ENCODE assay signal across 8 cellular contexts in genomic region chr1:210584439-210585113, GRCh38.
DNase-seq lines count a peak whose midpoint lies in the region; ATAC-seq and TF ChIP-seq lines count a peak whose summit lies in the region.

No MANE protein-coding gene starts in this region.

- intact Hi-C loops in heart left ventricle (cut with DNase I): loop anchor here (1.0 to 10.0 kb wide), 11 partner anchors 130 to 553 kb away; partner anchors contain the start of gene KCNH1 (in 9 of the 10)

- H3F3A ChIP-seq in SU-DHL-6 (ENCODE audit: insufficient read depth): no peaks in the 10 kb centered on the region

- no peak overlapping the region for H3K27ac ChIP-seq in SU-DHL-6 (ENCODE audit: low read depth, low read length)
- H3K27ac ChIP-seq in heart left ventricle: no peak overlapping the region

- ATAC-seq in HG02623 (IDR thresholded peaks at IDR 0.05; ENCODE audit: unreplicated experiment) (peak; percentile 76), heart left ventricle (peak in 3 of 4 donors; percentile 84 to 91 (median 91)), GM18517 (IDR thresholded peaks at IDR 0.05; ENCODE audit: unreplicated experiment) (no peak)

- H3K36me3 ChIP-seq in SU-DHL-6 (ENCODE audit: low read length) (no peaks in the 10 kb centered on the region), heart left ventricle (no peaks in the 10 kb centered on the region)

- H3K9me3 ChIP-seq in SU-DHL-6 (ENCODE audit: insufficient read depth, low read length) (no peaks in the 10 kb centered on the region), heart left ventricle (no peaks in the 10 kb centered on the region)

- H3K4me3 ChIP-seq in SU-DHL-6 (ENCODE audit: insufficient read depth, low read length, poor library complexity, severe bottlenecking) (no peak overlapping the region), heart left ventricle (no peak overlapping the region)

- WGBS in heart left ventricle, 4 donors: 20 to 24% (median 22%) methylated on average over 3 of the region's 3 CpGs

- H3K4me2 ChIP-seq in SU-DHL-6 (ENCODE audit: low read depth, low read length, poor library complexity, severe bottlenecking): no peak overlapping the region

- H2AFZ ChIP-seq in SU-DHL-6 (ENCODE audit: low read depth, low read length, severe bottlenecking): no peak overlapping the region

- TF ChIP-seq CTCF in GM10266 (IDR thresholded peaks at IDR 0.05; ENCODE audit: control insufficient read depth, insufficient read depth, low read depth, missing control alignments) (peak; percentile 77), SU-DHL-6 (IDR thresholded peaks at IDR 0.05; ENCODE audit: insufficient read depth, low read length, poor library complexity, severe bottlenecking) (peak; percentile 43), heart left ventricle (IDR thresholded peaks at IDR 0.05) (peak; percentile 50 to 69 (median 60))

- no peaks in the 10 kb centered on the region for H3K9me2 ChIP-seq in SU-DHL-6 (replicated peaks; ENCODE audit: insufficient read depth, low read length)

- no peak overlapping the region for H3K9ac ChIP-seq in SU-DHL-6 (ENCODE audit: low read length)

- DNase-seq in GM10266 (ENCODE audit: extremely low spot score) (peak; percentile 65), NCI-H1417 (lab: John Stamatoyannopoulos, UW) (peak; percentile 89 to 97 (median 92)), heart left ventricle (peak; percentile 70 to 85 (median 81)), putamen (ENCODE audit: low spot score) (peak; percentile 91)
- DNase-seq in activated naive CD8-positive, alpha-beta T cell treated with anti-CD3 and anti-CD28 coated beads, Interleukin-2, amount 50 U/mL, for 16 hours (ENCODE audit: low read depth, low spot score): peak; percentile 36

- H3K27me3 ChIP-seq in SU-DHL-6 (ENCODE audit: low read length) (no peaks in the 10 kb centered on the region), heart left ventricle (no peaks in the 10 kb centered on the region)

- TF ChIP-seq POLR2A in heart left ventricle (IDR thresholded peaks at IDR 0.05): no peak

- peaks cover 0 to 3% (median 0%) of the 10 kb centered on the region in 12 donors for H3K4me1 ChIP-seq in heart left ventricle

- H3K79me2 ChIP-seq in SU-DHL-6 (ENCODE audit: insufficient read depth, low read length): no peaks in the 10 kb centered on the region

- no peaks in the 10 kb centered on the region for H4K20me1 ChIP-seq in SU-DHL-6 (ENCODE audit: low read depth, low read length)

Comparison
In these comparisons a context has a peak if more than half of its experiments do, and no peak if none do; other contexts are left out.
1. DNase-seq: peak in every context shown above with its lines; median percentile 92 in NCI-H1417; 91 in putamen; 81 in heart left ventricle; 65 in GM10266; 36 in activated naive CD8-positive, alpha-beta T cell treated with anti-CD3 and anti-CD28 coated beads, Interleukin-2, amount 50 U/mL, for 16 hours.